In the genomic region with DNA sequence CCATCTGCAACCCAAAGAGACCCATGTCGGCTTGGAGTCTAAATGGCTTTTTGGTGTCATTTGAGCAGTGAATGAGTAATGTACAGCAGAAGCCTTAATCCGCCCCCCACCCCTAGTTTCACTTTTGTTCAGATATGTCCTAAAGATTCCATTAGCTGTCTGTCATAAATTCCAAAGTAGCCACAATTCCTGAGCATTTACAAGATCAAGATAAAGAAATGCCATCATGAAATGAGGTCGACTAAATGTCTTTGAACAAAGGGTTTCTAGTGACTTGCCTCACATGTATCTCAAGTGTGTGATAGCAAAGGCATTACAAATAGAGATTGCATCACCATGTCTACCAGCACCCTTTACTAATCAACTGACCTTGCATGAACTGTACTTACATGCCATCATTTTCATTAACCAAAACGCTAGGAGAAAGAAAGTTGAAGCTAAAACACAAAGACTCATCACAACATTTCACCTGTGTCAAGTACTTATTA, we compare ENCODE assay signal across 1 cellular context.
A peak's percentile ranks its signal among the peaks of the same experiment; 100 is the strongest.
TF ChIP-seq lines count a peak whose summit lies in the region.

No MANE protein-coding gene starts in this region.

TF ChIP-seq in HepG2, 621 proteins besides CTCF, POLR2A, EP300 and RAD21 (continued from another document and continues in another):
- TF ChIP-seq SP5 (CRISPR knock-in tag; IDR thresholded peaks at IDR 0.05; ENCODE audit: borderline replicate concordance, low read depth) (peak; percentile 18; the same call in 1 of the 2 replicates), ZNF331 (CRISPR knock-in tag; IDR thresholded peaks at IDR 0.05) (peak; percentile 49; the same call in 1 of the 2 replicates), ARID5B (CRISPR knock-in tag; IDR thresholded peaks at IDR 0.05) (peak; percentile 93), ZNF343 (CRISPR knock-in tag; IDR thresholded peaks at IDR 0.05) (no peak), ZFP37 (CRISPR knock-in tag; IDR thresholded peaks at IDR 0.05; ENCODE audit: borderline replicate concordance) (no peak), NFIB (CRISPR knock-in tag; IDR thresholded peaks at IDR 0.05; ENCODE audit: borderline replicate concordance) (no peak), NCOA5 (CRISPR knock-in tag; IDR thresholded peaks at IDR 0.05) (no peak), ZNF709 (CRISPR knock-in tag; IDR thresholded peaks at IDR 0.05) (no peak), ZNF616 (CRISPR knock-in tag; IDR thresholded peaks at IDR 0.05; ENCODE audit: low read depth) (no peak), ZFX (CRISPR knock-in tag; IDR thresholded peaks at IDR 0.05; ENCODE audit: low read depth) (no peak), RAD51 (IDR thresholded peaks at IDR 0.05; ENCODE audit: borderline replicate concordance) (no peak), ZNF563 (CRISPR knock-in tag; IDR thresholded peaks at IDR 0.05) (no peak), ZNF720 (CRISPR knock-in tag; IDR thresholded peaks at IDR 0.05) (no peak), REXO4 (CRISPR knock-in tag; IDR thresholded peaks at IDR 0.05; ENCODE audit: borderline replicate concordance) (no peak), RFX1 (IDR thresholded peaks at IDR 0.05) (no peak), AHR (CRISPR knock-in tag; IDR thresholded peaks at IDR 0.05) (no peak), ARID3A (IDR thresholded peaks at IDR 0.05; ENCODE audit: low read depth, low read length) (peak; percentile 52; the same call in 1 of the 2 replicates), ATF2 (CRISPR knock-in tag; IDR thresholded peaks at IDR 0.05) (peak; percentile 88; the same call in 1 of the 2 replicates), HNF4A (CRISPR knock-in tag; IDR thresholded peaks at IDR 0.05) (peak; percentile 34), HNF1A (IDR thresholded peaks at IDR 0.05; ENCODE audit: low read depth) (peak; percentile 54; the same call in 1 of the 2 replicates), HNF1A (CRISPR knock-in tag; IDR thresholded peaks at IDR 0.05; ENCODE audit: borderline replicate concordance) (peak; percentile 67; the same call in 1 of the 2 replicates), FOSL2 (CRISPR knock-in tag; IDR thresholded peaks at IDR 0.05) (peak; percentile 73), KDM6A (CRISPR knock-in tag; IDR thresholded peaks at IDR 0.05; ENCODE audit: low read depth) (0 out of 2 replicates have a peak, but pooled peaks have one; percentile 31), SOX6 (IDR thresholded peaks at IDR 0.05) (no peak), SOX6 (CRISPR knock-in tag; IDR thresholded peaks at IDR 0.05) (peak; percentile 80)
- TF ChIP-seq, protein P1, sequence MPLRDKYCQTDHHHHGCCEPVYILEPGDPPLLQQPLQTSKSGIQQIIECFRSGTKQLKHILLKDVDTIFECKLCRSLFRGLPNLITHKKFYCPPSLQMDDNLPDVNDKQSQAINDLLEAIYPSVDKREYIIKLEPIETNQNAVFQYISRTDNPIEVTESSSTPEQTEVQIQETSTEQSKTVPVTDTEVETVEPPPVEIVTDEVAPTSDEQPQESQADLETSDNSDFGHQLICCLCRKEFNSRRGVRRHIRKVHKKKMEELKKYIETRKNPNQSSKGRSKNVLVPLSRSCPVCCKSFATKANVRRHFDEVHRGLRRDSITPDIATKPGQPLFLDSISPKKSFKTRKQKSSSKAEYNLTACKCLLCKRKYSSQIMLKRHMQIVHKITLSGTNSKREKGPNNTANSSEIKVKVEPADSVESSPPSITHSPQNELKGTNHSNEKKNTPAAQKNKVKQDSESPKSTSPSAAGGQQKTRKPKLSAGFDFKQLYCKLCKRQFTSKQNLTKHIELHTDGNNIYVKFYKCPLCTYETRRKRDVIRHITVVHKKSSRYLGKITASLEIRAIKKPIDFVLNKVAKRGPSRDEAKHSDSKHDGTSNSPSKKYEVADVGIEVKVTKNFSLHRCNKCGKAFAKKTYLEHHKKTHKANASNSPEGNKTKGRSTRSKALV (CRISPR knock-in tag; IDR thresholded peaks at IDR 0.05), result no peak
- TF ChIP-seq, protein P2, sequence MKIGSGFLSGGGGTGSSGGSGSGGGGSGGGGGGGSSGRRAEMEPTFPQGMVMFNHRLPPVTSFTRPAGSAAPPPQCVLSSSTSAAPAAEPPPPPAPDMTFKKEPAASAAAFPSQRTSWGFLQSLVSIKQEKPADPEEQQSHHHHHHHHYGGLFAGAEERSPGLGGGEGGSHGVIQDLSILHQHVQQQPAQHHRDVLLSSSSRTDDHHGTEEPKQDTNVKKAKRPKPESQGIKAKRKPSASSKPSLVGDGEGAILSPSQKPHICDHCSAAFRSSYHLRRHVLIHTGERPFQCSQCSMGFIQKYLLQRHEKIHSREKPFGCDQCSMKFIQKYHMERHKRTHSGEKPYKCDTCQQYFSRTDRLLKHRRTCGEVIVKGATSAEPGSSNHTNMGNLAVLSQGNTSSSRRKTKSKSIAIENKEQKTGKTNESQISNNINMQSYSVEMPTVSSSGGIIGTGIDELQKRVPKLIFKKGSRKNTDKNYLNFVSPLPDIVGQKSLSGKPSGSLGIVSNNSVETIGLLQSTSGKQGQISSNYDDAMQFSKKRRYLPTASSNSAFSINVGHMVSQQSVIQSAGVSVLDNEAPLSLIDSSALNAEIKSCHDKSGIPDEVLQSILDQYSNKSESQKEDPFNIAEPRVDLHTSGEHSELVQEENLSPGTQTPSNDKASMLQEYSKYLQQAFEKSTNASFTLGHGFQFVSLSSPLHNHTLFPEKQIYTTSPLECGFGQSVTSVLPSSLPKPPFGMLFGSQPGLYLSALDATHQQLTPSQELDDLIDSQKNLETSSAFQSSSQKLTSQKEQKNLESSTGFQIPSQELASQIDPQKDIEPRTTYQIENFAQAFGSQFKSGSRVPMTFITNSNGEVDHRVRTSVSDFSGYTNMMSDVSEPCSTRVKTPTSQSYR (CRISPR knock-in tag; IDR thresholded peaks at IDR 0.05; ENCODE audit: borderline replicate concordance), result peak; percentile 31; the same call in 1 of the 2 replicates
- TF ChIP-seq, protein P3, sequence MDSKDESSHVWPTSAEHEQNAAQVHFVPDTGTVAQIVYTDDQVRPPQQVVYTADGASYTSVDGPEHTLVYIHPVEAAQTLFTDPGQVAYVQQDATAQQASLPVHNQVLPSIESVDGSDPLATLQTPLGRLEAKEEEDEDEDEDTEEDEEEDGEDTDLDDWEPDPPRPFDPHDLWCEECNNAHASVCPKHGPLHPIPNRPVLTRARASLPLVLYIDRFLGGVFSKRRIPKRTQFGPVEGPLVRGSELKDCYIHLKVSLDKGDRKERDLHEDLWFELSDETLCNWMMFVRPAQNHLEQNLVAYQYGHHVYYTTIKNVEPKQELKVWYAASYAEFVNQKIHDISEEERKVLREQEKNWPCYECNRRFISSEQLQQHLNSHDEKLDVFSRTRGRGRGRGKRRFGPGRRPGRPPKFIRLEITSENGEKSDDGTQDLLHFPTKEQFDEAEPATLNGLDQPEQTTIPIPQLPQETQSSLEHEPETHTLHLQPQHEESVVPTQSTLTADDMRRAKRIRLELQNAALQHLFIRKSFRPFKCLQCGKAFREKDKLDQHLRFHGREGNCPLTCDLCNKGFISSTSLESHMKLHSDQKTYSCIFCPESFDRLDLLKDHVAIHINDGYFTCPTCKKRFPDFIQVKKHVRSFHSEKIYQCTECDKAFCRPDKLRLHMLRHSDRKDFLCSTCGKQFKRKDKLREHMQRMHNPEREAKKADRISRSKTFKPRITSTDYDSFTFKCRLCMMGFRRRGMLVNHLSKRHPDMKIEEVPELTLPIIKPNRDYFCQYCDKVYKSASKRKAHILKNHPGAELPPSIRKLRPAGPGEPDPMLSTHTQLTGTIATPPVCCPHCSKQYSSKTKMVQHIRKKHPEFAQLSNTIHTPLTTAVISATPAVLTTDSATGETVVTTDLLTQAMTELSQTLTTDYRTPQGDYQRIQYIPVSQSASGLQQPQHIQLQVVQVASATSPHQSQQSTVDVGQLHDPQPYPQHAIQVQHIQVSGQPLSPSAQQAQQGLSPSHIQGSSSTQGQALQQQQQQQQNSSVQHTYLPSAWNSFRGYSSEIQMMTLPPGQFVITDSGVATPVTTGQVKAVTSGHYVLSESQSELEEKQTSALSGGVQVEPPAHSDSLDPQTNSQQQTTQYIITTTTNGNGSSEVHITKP (CRISPR knock-in tag; IDR thresholded peaks at IDR 0.05; ENCODE audit: low read depth), result 0 out of 2 replicates have a peak, but pooled peaks have one; percentile 28
